Comparison of ENCODE assay signal across 14 cellular contexts in genomic region chr13:91785435-91786137, GRCh38.
DNase-seq lines count a peak whose midpoint lies in the region; ATAC-seq and TF ChIP-seq lines count a peak whose summit lies in the region.
"Had no signal": no experiment of that assay in that cellular context is flagged by ENCODE, and none has a peak within 500 bp of the region (broad histone marks: within the 10 kb centered on the region; RNA-seq: fewer than 3 reads in every experiment).

No MANE protein-coding gene starts in this region.

- peaks cover 18% of the 10 kb centered on the region for H3K4me1 ChIP-seq in KMS-11 (ENCODE audit: low read depth, poor library complexity, severe bottlenecking)
- H3K4me1 ChIP-seq: left lung, transverse colon had no signal

- no peaks in the 10 kb centered on the region for H4K20me1 ChIP-seq in KMS-11 (ENCODE audit: insufficient read depth)

- H3K4me1 Mint-ChIP-seq in activated naive CD4-positive, alpha-beta T cell treated with anti-CD3 and anti-CD28 coated beads, Interleukin-2, amount 10 ng/mL, durations not matched to agents 7 days and 5 days: no peaks in the 10 kb centered on the region
- H3K4me1 Mint-ChIP-seq: neural crest cell had no signal

- peak overlapping the region; percentile 13; the same call in 1 of the 2 replicates for H3K9ac ChIP-seq in KMS-11

- H3K27me3 ChIP-seq in GM06990 (replicated peaks; ENCODE audit: control insufficient read depth, insufficient read depth, low read length) (no peaks in the 10 kb centered on the region), KMS-11 (ENCODE audit: insufficient read depth, low read depth) (no peaks in the 10 kb centered on the region)
- H3K27me3 ChIP-seq: left lung, transverse colon had no signal

- no peaks in the 10 kb centered on the region for H3K36me3 Mint-ChIP-seq in activated naive CD4-positive, alpha-beta T cell treated with anti-CD3 and anti-CD28 coated beads, Interleukin-2, amount 10 ng/mL, durations not matched to agents 7 days and 5 days

- no peaks in the 10 kb centered on the region for H3K9me3 Mint-ChIP-seq in activated naive CD4-positive, alpha-beta T cell treated with anti-CD3 and anti-CD28 coated beads, Interleukin-2, amount 10 ng/mL, durations not matched to agents 7 days and 5 days
- H3K9me3 Mint-ChIP-seq: neural crest cell had no signal

- TF ChIP-seq CTCF in GM06990 (IDR thresholded peaks at IDR 0.05; ENCODE audit: insufficient read depth, low read length, poor library complexity, severe bottlenecking): no peak
- TF ChIP-seq CTCF in GM20000 (IDR thresholded peaks at IDR 0.05; ENCODE audit: extremely low read depth, missing control alignments): no peak
- no peak for TF ChIP-seq CTCF in KMS-11 (conservative IDR thresholded peaks at IDR 0.05; ENCODE audit: low read depth, low read length)

- peak; percentile 80 for ATAC-seq in HG02870 (IDR thresholded peaks at IDR 0.05; ENCODE audit: unreplicated experiment)
- ATAC-seq: left lung had no signal

- no peak overlapping the region for H3K4me3 Mint-ChIP-seq in activated naive CD4-positive, alpha-beta T cell treated with anti-CD3 and anti-CD28 coated beads, Interleukin-2, amount 10 ng/mL, durations not matched to agents 7 days and 5 days
- H3K4me3 Mint-ChIP-seq: neural crest cell had no signal

- no peak overlapping the region for H3K27ac Mint-ChIP-seq in activated naive CD4-positive, alpha-beta T cell treated with anti-CD3 and anti-CD28 coated beads, Interleukin-2, amount 10 ng/mL, durations not matched to agents 7 days and 5 days

- peak overlapping the region; percentile 47; the same call in 1 of the 2 replicates for H2AFZ ChIP-seq in KMS-11 (ENCODE audit: low read depth)

- CTCF ChIA-PET in activated naive CD4-positive, alpha-beta T cell treated with anti-CD3 and anti-CD28 coated beads, Interleukin-2, amount 10 ng/mL, durations not matched to agents 7 days and 5 days (lab: Charles Lee): no interaction called here

- H3K4me2 ChIP-seq in KMS-11: peak overlapping the region; percentile 66

- H3K36me3 ChIP-seq in GM06990 (ENCODE audit: control insufficient read depth, insufficient read depth, low read length) (no peaks in the 10 kb centered on the region), KMS-11 (ENCODE audit: insufficient read depth) (no peaks in the 10 kb centered on the region)
- H3K36me3 ChIP-seq: left lung, transverse colon had no signal

- no peaks in the 10 kb centered on the region for H3K27me3 Mint-ChIP-seq in activated naive CD4-positive, alpha-beta T cell treated with anti-CD3 and anti-CD28 coated beads, Interleukin-2, amount 10 ng/mL, durations not matched to agents 7 days and 5 days

- no peaks in the 10 kb centered on the region for H3K79me2 ChIP-seq in KMS-11 (ENCODE audit: insufficient read depth, low read depth)

- H3K4me3 ChIP-seq in GM06990 (replicated peaks; ENCODE audit: low read depth, low read length) (no peak overlapping the region), KMS-11 (IDR thresholded peaks at IDR 0.05; ENCODE audit: insufficient read depth, low read depth, low read length) (no peak overlapping the region)
- H3K4me3 ChIP-seq: left lung, transverse colon had no signal

- DNase-seq in GM06990 (ENCODE audit: extremely low read depth, insufficient read length): peak; percentile 5
- DNase-seq in GM20000 (ENCODE audit: low spot score): peak; percentile 4
- no peak for DNase-seq in activated naive CD4-positive, alpha-beta T cell treated with anti-CD3 and anti-CD28 coated beads, Interleukin-2, amount 10 ng/mL, durations not matched to agents 7 days and 5 days
- DNase-seq in activated naive CD4-positive, alpha-beta T cell treated with Interleukin-2 at 50 U/mL for 16 hours: no peak
- no peak for DNase-seq in NCI-H2029 treated with DMSO at 0.1 percent for 48 hours (lab: John Stamatoyannopoulos, UW)
- no peak for DNase-seq in DMS79 treated with DMSO at 0.1 percent for 48 hours (lab: John Stamatoyannopoulos, UW)
- DNase-seq: ACHN; activated T-cell treated with anti-CD3 and anti-CD28 coated beads, Interleukin-2, amount 50 U/mL, for 1 hour; NCI-H446 treated with DMSO at 0.1 percent for 48 hours; transverse colon had no signal

- H3K27ac ChIP-seq in KMS-11: peak overlapping the region; percentile 77; the same call in 1 of the 2 replicates
- H3K27ac ChIP-seq: left lung, transverse colon had no signal

Comparison
In these comparisons a context has a peak if more than half of its experiments do, and no peak if none do; other contexts are left out.
1. DNase-seq: peak in GM06990 (single experiment) and GM20000 (single experiment); none in activated naive CD4-positive, alpha-beta T cell treated with anti-CD3 and anti-CD28 coated beads, Interleukin-2, amount 10 ng/mL, durations not matched to agents 7 days and 5 days (single experiment), activated naive CD4-positive, alpha-beta T cell treated with Interleukin-2 at 50 U/mL for 16 hours (single experiment), NCI-H2029 treated with DMSO at 0.1 percent for 48 hours (single experiment) and DMS79 treated with DMSO at 0.1 percent for 48 hours (single experiment).